ENCODE assay signal across 19 cellular contexts in the genomic region with DNA sequence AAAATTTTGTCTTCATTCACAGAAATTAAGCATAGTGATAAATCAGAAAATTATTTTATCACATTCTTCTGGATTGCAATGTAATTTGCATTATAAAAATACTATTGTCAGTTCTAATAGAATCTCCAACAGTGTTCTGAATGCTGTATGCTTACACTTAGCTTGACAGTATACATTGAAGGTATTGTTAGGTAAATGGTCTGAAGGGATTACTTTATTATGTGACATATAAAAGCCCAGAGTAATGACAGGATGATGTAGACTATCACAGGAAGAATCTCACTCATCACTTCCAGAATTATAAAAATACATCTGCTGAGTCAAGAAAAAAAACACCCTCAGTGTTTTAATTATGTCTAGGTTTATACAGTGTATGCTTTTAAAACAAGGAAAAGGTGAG.
"Had no signal": no experiment of that assay in that cellular context is flagged by ENCODE, and none has a peak within 500 bp of the region (broad histone marks: within the 10 kb centered on the region; RNA-seq: fewer than 3 reads in every experiment).

No MANE protein-coding gene starts in this region.

- H3K27me3 ChIP-seq: MG63 had no signal

- H3K27me3 Mint-ChIP-seq: T-cell had no signal

- H3K4me1 Mint-ChIP-seq: T-cell had no signal

- ATAC-seq: T-cell had no signal

- H3K36me3 Mint-ChIP-seq: T-cell had no signal

- H3K4me3 ChIP-seq: MG63 had no signal

- H3K4me3 Mint-ChIP-seq: T-cell had no signal

- H3K9me3 ChIP-seq: MG63 had no signal

- H3K27ac Mint-ChIP-seq: T-cell had no signal

- H3K36me3 ChIP-seq: MG63 had no signal

- DNase-seq: IMR-90, Karpas-422, KG1, MG63, NCI-H1092, NCI-H1105 treated with DMSO at 0.1 percent for 48 hours, NCI-H1417 treated with DMSO at 0.1 percent for 48 hours, NCI-H146, NCI-H1694 treated with DMSO at 0.1 percent for 48 hours, NCI-H1930, NCI-H2081, NCI-H2107, NCI-H524, NCI-H526 treated with DMSO at 0.1 percent for 48 hours, NCI-H774, Right ventricle myocardium superior, RPMI8226, SIG-M5, T-cell had no signal
